Comparison of ENCODE assay signal across 18 cellular contexts in the genomic region with DNA sequence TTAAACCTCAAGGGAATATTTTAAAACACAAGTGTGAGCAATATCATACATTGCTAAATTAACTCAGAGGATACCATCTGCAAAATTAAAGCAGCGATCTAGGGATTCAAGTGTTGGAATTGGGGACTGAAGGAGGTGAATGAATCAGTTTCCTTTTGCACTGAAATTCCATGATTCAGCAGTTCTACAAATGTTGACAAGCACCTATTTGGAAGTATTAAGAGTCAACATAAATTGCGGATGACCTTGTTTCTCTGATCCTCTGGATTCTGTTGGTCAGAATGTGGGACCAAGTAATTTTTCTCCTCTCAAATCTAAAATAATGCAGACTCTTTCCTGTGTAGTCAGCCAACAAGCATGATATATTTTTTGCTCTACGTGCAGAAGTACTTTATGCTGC.
"Had no signal": no experiment of that assay in that cellular context is flagged by ENCODE, and none has a peak within 500 bp of the region (broad histone marks: within the 10 kb centered on the region; RNA-seq: fewer than 3 reads in every experiment).

No MANE protein-coding gene starts in this region.

- DNase-seq: activated CD4-positive, alpha-beta memory T cell treated with anti-CD3 and anti-CD28 coated beads for 36 hours; activated CD4-positive, alpha-beta T cell treated with anti-CD3 and anti-CD28 coated beads for 1 hour; activated CD8-positive, alpha-beta memory T cell treated with anti-CD3 and anti-CD28 coated beads, Interleukin-2, amount 10 ng/mL, durations not matched to agents 7 days and 5 days; activated naive CD4-positive, alpha-beta T cell treated with anti-CD3 and anti-CD28 coated beads, Interleukin-2, amount 50 U/mL, for 16 hours; activated T-cell treated with anti-CD3 and anti-CD28 coated beads, Interleukin-2, amount 50 U/mL, for 24 hours; esophagus squamous epithelium; foreskin fibroblast; glutamatergic neuron; left colon; SK-N-SH; stimulated activated naive CD8-positive, alpha-beta T cell treated with anti-CD3 and anti-CD28 coated beads, Interleukin-15, amount 100 ng/mL, for 72 hours; T-helper 1 cell; T1000; testis; upper lobe of right lung had no signal

- H3K4me3 ChIP-seq: adrenal gland, cardiac muscle cell, esophagus squamous epithelium, testis, upper lobe of right lung had no signal

- H3K4me1 ChIP-seq: adrenal gland, esophagus squamous epithelium, upper lobe of right lung had no signal

- ATAC-seq: activated CD8-positive, alpha-beta memory T cell treated with anti-CD3 and anti-CD28 coated beads, Interleukin-2, amount 10 ng/mL, durations not matched to agents 7 days and 5 days; left colon; natural killer cell treated with Interleukin-12 subunit alpha and Interleukin-12 subunit beta and Interleukin-15 and Interleukin-18, amount 100 ng/mL, for 72 hours; stimulated activated naive CD8-positive, alpha-beta T cell treated with anti-CD3 and anti-CD28 coated beads, Interleukin-15, amount 100 ng/mL, for 72 hours had no signal

- H3K4me2 ChIP-seq: SK-N-SH had no signal

- H3K36me3 ChIP-seq: adrenal gland, cardiac muscle cell, esophagus squamous epithelium, upper lobe of right lung had no signal

- H3K9ac ChIP-seq: SK-N-SH had no signal

- H3K27ac ChIP-seq: cardiac muscle cell, testis, upper lobe of right lung had no signal

- H3K9me3 ChIP-seq: adrenal gland, esophagus squamous epithelium, SK-N-SH, testis, upper lobe of right lung had no signal

- H3K27me3 ChIP-seq: adrenal gland, cardiac muscle cell, esophagus squamous epithelium, testis, upper lobe of right lung had no signal
